11 cellular contexts compared by ENCODE assay signal in the genomic region with DNA sequence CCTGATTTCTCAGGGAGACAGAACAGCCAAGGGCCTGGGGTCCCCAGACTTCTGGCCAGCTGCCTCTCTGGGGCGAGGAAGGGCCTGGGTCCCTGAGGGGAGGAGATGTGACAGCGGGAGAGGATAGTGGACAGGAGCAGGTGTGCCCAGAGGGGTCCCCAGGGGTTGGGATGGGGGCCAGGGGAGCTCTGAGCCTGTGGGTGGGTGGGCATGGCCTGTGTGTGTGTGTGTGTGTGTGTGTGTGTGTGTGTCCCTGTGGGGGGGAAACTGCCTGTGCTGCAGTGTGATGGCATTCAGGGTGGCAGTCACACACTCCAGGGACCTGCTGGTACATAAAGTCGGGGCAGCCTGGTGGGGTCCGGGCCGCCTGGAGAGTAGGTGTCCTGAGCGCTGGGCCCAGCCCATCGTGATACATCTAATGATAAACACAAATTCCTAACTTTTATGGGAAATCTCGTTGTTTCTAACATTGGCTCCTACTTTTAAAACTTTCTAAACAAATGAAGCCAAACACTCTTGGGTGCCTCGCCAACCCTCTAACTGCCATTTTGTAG. TPM values are rescaled to one million over a fixed set of nuclear protein-coding genes. Genes with fewer than 3 reads are reported as not detected.
DNase-seq lines count a peak whose midpoint lies in the region; ATAC-seq and TF ChIP-seq lines count a peak whose summit lies in the region.
"Had no signal": no experiment of that assay in that cellular context is flagged by ENCODE, and none has a peak within 500 bp of the region (broad histone marks: within the 10 kb centered on the region; RNA-seq: fewer than 3 reads in every experiment).

No MANE protein-coding gene starts in this region.

- no peak for DNase-seq in RWPE2 (ENCODE audit: low spot score)
- DNase-seq in colonic mucosa, result peak; percentile 37
- DNase-seq in mesothelial cell of epicardium (ENCODE audit: low spot score in 2 of 2, unreplicated experiment in 2 of 2), result no peak
- DNase-seq in activated T-helper 2 cell treated with anti-CD3 and anti-CD28 coated beads, Interferon-gamma antibody, Interleukin-2, Interleukin-4, amounts not matched to agents 10 μg/mL and 5 μg/mL and 100 μg/mL, durations not matched to agents 14 hours and 24 hours and 36 hours (ENCODE audit: low spot score), result no peak
- DNase-seq in head of caudate nucleus, result no peak
- no peak for DNase-seq in CD8-positive, alpha-beta memory T cell
- DNase-seq: activated CD4-positive, alpha-beta T cell treated with anti-CD3 and anti-CD28 coated beads for 1 hour; activated T-cell treated with anti-CD3 and anti-CD28 coated beads for 4 hours; effector memory CD4-positive, alpha-beta T cell; NCI-H345 had no signal

- H3K27ac ChIP-seq in RWPE2 (ENCODE audit: poor library complexity, severe bottlenecking) (peak overlapping the region; percentile 97), colonic mucosa (peak overlapping the region; percentile 97), temporal lobe (ENCODE audit: low read depth, low read length) (peak overlapping the region; percentile 77)
- no peak overlapping the region for H3K27ac ChIP-seq in CD8-positive, alpha-beta memory T cell (ENCODE audit: low read depth, low read length)

- POLR2A ChIA-PET in CD8-positive, alpha-beta memory T cell (lab: Charles Lee), result interaction anchor here (0.6 kb wide), 1 partner anchor 45 kb away, joined by 3 read pairs; no protein-coding TSS in a partner anchor

- H3K27me3 ChIP-seq in RWPE2 (ENCODE audit: insufficient read depth, poor library complexity, severe bottlenecking), result no peaks in the 10 kb centered on the region
- H3K27me3 ChIP-seq in colonic mucosa, result no peaks in the 10 kb centered on the region
- H3K27me3 ChIP-seq in CD8-positive, alpha-beta memory T cell (ENCODE audit: insufficient read depth, low read length, poor library complexity, severe bottlenecking), result no peaks in the 10 kb centered on the region

- intact Hi-C loops in colonic mucosa (cut with DNase I) (no loop called here), head of caudate nucleus (cut with DNase I) (no loop called here)
- intact Hi-C loops in activated T-helper 2 cell treated with anti-CD3 and anti-CD28 coated beads, Interferon-gamma antibody, Interleukin-2, Interleukin-4, amounts not matched to agents 10 μg/mL and 5 μg/mL and 100 μg/mL, durations not matched to agents 14 hours and 24 hours and 36 hours (cut with micrococcal nuclease), result no loop called here

- H3K4me3 ChIP-seq in RWPE2 (ENCODE audit: severe bottlenecking) (peak overlapping the region; percentile 93), colonic mucosa (peak overlapping the region; percentile 59)
- H3K4me3 ChIP-seq in CD8-positive, alpha-beta memory T cell (ENCODE audit: low read length), result no peak overlapping the region

- H3K4me1 ChIP-seq in RWPE2 (ENCODE audit: insufficient read depth, poor library complexity, severe bottlenecking) (peaks cover 15% of the 10 kb centered on the region), colonic mucosa (peaks cover 8% of the 10 kb centered on the region)
- no peaks in the 10 kb centered on the region for H3K4me1 ChIP-seq in CD8-positive, alpha-beta memory T cell (ENCODE audit: insufficient read depth, low read length)

- peaks cover 62% of the 10 kb centered on the region for H3K36me3 ChIP-seq in RWPE2 (ENCODE audit: low read depth)
- H3K36me3 ChIP-seq in colonic mucosa, result no peaks in the 10 kb centered on the region
- H3K36me3 ChIP-seq in CD8-positive, alpha-beta memory T cell (ENCODE audit: insufficient read depth, low read length), result no peaks in the 10 kb centered on the region

- ATAC-seq in RWPE2 (ENCODE audit: low read depth), result no peak

- peak overlapping the region; percentile 88 for H3K27ac Mint-ChIP-seq in mesothelial cell of epicardium
- no peak overlapping the region for H3K27ac Mint-ChIP-seq in activated T-helper 2 cell treated with anti-CD3 and anti-CD28 coated beads, Interferon-gamma antibody, Interleukin-2, Interleukin-4, amounts not matched to agents 10 μg/mL and 5 μg/mL and 100 μg/mL, durations not matched to agents 14 hours and 24 hours and 36 hours
- peak overlapping the region in 1 of 8 donors; percentile 57 for H3K27ac Mint-ChIP-seq in CD8-positive, alpha-beta memory T cell

- peak overlapping the region; percentile 71 for H3K4me3 Mint-ChIP-seq in mesothelial cell of epicardium
- H3K4me3 Mint-ChIP-seq in activated T-helper 2 cell treated with anti-CD3 and anti-CD28 coated beads, Interferon-gamma antibody, Interleukin-2, Interleukin-4, amounts not matched to agents 10 μg/mL and 5 μg/mL and 100 μg/mL, durations not matched to agents 14 hours and 24 hours and 36 hours (ENCODE audit: low read depth), result no peak overlapping the region
- peak overlapping the region in 2 of 7 donors; percentile 32 to 48 for H3K4me3 Mint-ChIP-seq in CD8-positive, alpha-beta memory T cell

- TF ChIP-seq CTCF in RWPE2 (IDR thresholded peaks at IDR 0.05; ENCODE audit: poor library complexity, severe bottlenecking) (no peak), colonic mucosa (IDR thresholded peaks at IDR 0.05) (no peak), mesothelial cell of epicardium (IDR thresholded peaks at IDR 0.05; ENCODE audit: unreplicated experiment) (no peak)

- H3K4me1 Mint-ChIP-seq in mesothelial cell of epicardium, result peaks cover 15% of the 10 kb centered on the region
- peaks cover 2% of the 10 kb centered on the region for H3K4me1 Mint-ChIP-seq in activated T-helper 2 cell treated with anti-CD3 and anti-CD28 coated beads, Interferon-gamma antibody, Interleukin-2, Interleukin-4, amounts not matched to agents 10 μg/mL and 5 μg/mL and 100 μg/mL, durations not matched to agents 14 hours and 24 hours and 36 hours (ENCODE audit: low read depth)
- H3K4me1 Mint-ChIP-seq in CD8-positive, alpha-beta memory T cell, result peaks cover 4 to 5% (median 4%) of the 10 kb centered on the region in 3 donors

- peaks cover 38% of the 10 kb centered on the region for H3K27me3 Mint-ChIP-seq in mesothelial cell of epicardium (ENCODE audit: low read depth)
- peaks cover 19% of the 10 kb centered on the region for H3K27me3 Mint-ChIP-seq in activated T-helper 2 cell treated with anti-CD3 and anti-CD28 coated beads, Interferon-gamma antibody, Interleukin-2, Interleukin-4, amounts not matched to agents 10 μg/mL and 5 μg/mL and 100 μg/mL, durations not matched to agents 14 hours and 24 hours and 36 hours (ENCODE audit: low read depth)
- peaks cover 0 to 4% of the 10 kb centered on the region in 2 donors for H3K27me3 Mint-ChIP-seq in CD8-positive, alpha-beta memory T cell

- H3K9me3 Mint-ChIP-seq in mesothelial cell of epicardium, result no peaks in the 10 kb centered on the region
- H3K9me3 Mint-ChIP-seq in activated T-helper 2 cell treated with anti-CD3 and anti-CD28 coated beads, Interferon-gamma antibody, Interleukin-2, Interleukin-4, amounts not matched to agents 10 μg/mL and 5 μg/mL and 100 μg/mL, durations not matched to agents 14 hours and 24 hours and 36 hours, result no peaks in the 10 kb centered on the region
- no peaks in the 10 kb centered on the region for H3K9me3 Mint-ChIP-seq in CD8-positive, alpha-beta memory T cell

- H3K36me3 Mint-ChIP-seq in mesothelial cell of epicardium, result peaks cover 6% of the 10 kb centered on the region
- no peaks in the 10 kb centered on the region for H3K36me3 Mint-ChIP-seq in activated T-helper 2 cell treated with anti-CD3 and anti-CD28 coated beads, Interferon-gamma antibody, Interleukin-2, Interleukin-4, amounts not matched to agents 10 μg/mL and 5 μg/mL and 100 μg/mL, durations not matched to agents 14 hours and 24 hours and 36 hours (ENCODE audit: low read depth)
- no peaks in the 10 kb centered on the region for H3K36me3 Mint-ChIP-seq in CD8-positive, alpha-beta memory T cell

- H3K9ac ChIP-seq in colonic mucosa (ENCODE audit: low read depth in 2 of 2, low read length in 2 of 2), result peak overlapping the region; percentile 95 to 99

- no peaks in the 10 kb centered on the region for H3K9me3 ChIP-seq in RWPE2 (ENCODE audit: severe bottlenecking)
- no peaks in the 10 kb centered on the region for H3K9me3 ChIP-seq in colonic mucosa
- no peaks in the 10 kb centered on the region for H3K9me3 ChIP-seq in CD8-positive, alpha-beta memory T cell (ENCODE audit: low read length)

- CTCF ChIA-PET in CD8-positive, alpha-beta memory T cell (lab: Charles Lee), result interaction anchor here (3.5 kb wide), 1 partner anchor 26 kb away, joined by 19 read pairs; no protein-coding TSS in a partner anchor

RNA-seq across cellular contexts. Expression of gene ITGB4, which starts 1.4 kb away (rescaled TPM):
- total RNA-seq in colonic mucosa, result 100 to 1,000 TPM; 267 to 272 TPM
- total RNA-seq in mesothelial cell of epicardium, result 112 to 117 TPM (median 116 TPM) in 3 replicates
- total RNA-seq in temporal lobe, result 3.7 TPM
- total RNA-seq in activated T-helper 2 cell treated with anti-CD3 and anti-CD28 coated beads, Interferon-gamma antibody, Interleukin-2, Interleukin-4, amounts not matched to agents 10 μg/mL and 5 μg/mL and 100 μg/mL, durations not matched to agents 14 hours and 24 hours and 36 hours, result 1.3 and 2.0 TPM in 2 replicates
- 1 to 10 TPM; 1.8 to 2.1 TPM for total RNA-seq in CD8-positive, alpha-beta memory T cell
- polyA plus RNA-seq in CD8-positive, alpha-beta memory T cell, result 1.5 TPM

RNA-seq across cellular contexts. Expression of gene GALK1, which starts 42.4 kb away (rescaled TPM):
- total RNA-seq in colonic mucosa, result 10 to 100 TPM; 21.3 to 23.6 TPM
- total RNA-seq in mesothelial cell of epicardium, result 28.0 to 32.1 TPM (median 30.4 TPM) in 3 replicates
- total RNA-seq in temporal lobe, result 6.4 TPM
- total RNA-seq in activated T-helper 2 cell treated with anti-CD3 and anti-CD28 coated beads, Interferon-gamma antibody, Interleukin-2, Interleukin-4, amounts not matched to agents 10 μg/mL and 5 μg/mL and 100 μg/mL, durations not matched to agents 14 hours and 24 hours and 36 hours, result 55.4 and 63.7 TPM in 2 replicates
- total RNA-seq in CD8-positive, alpha-beta memory T cell, result 10 to 100 TPM; 33.2 to 39.7 TPM
- polyA plus RNA-seq in CD8-positive, alpha-beta memory T cell, result 19.7 TPM

RNA-seq across cellular contexts. Expression of gene SAP30BP, which starts 55.5 kb away (rescaled TPM):
- 10 to 100 TPM; 68.0 to 68.1 TPM for total RNA-seq in colonic mucosa
- 96.0 to 109 TPM (median 106 TPM) in 3 replicates for total RNA-seq in mesothelial cell of epicardium
- total RNA-seq in temporal lobe, result 36.1 TPM
- total RNA-seq in activated T-helper 2 cell treated with anti-CD3 and anti-CD28 coated beads, Interferon-gamma antibody, Interleukin-2, Interleukin-4, amounts not matched to agents 10 μg/mL and 5 μg/mL and 100 μg/mL, durations not matched to agents 14 hours and 24 hours and 36 hours, result 97.6 and 101 TPM in 2 replicates
- 100 to 1,000 TPM in 1 of 2 experiments, 10 to 100 TPM in 1; 98.0 to 111 TPM for total RNA-seq in CD8-positive, alpha-beta memory T cell
- 87.5 TPM for polyA plus RNA-seq in CD8-positive, alpha-beta memory T cell

RNA-seq across cellular contexts. Expression of gene RECQL5, which starts 55.7 kb away (rescaled TPM):
- total RNA-seq in colonic mucosa (10 to 100 TPM; 18.7 to 43.1 TPM), mesothelial cell of epicardium (56.9 to 63.3 TPM (median 62.6 TPM) in 3 replicates), temporal lobe (6.6 TPM)
- 30.8 and 33.3 TPM in 2 replicates for total RNA-seq in activated T-helper 2 cell treated with anti-CD3 and anti-CD28 coated beads, Interferon-gamma antibody, Interleukin-2, Interleukin-4, amounts not matched to agents 10 μg/mL and 5 μg/mL and 100 μg/mL, durations not matched to agents 14 hours and 24 hours and 36 hours
- total RNA-seq in CD8-positive, alpha-beta memory T cell, result 10 to 100 TPM; 28.5 to 30.3 TPM
- polyA plus RNA-seq in CD8-positive, alpha-beta memory T cell, result 16.0 TPM

Comparison
In these comparisons a context has a peak if more than half of its experiments do, and no peak if none do; other contexts are left out.
1. RNA of gene ITGB4, which starts 1.4 kb away (total RNA-seq): 267 to 272 TPM in colonic mucosa and 112 to 117 TPM in mesothelial cell of epicardium; 3.7 TPM in temporal lobe (single experiment), 1.8 to 2.1 TPM in CD8-positive, alpha-beta memory T cell and 1.3 to 2.0 TPM in activated T-helper 2 cell treated with anti-CD3 and anti-CD28 coated beads, Interferon-gamma antibody, Interleukin-2, Interleukin-4, amounts not matched to agents 10 μg/mL and 5 μg/mL and 100 μg/mL, durations not matched to agents 14 hours and 24 hours and 36 hours; every median in the first group is over 10 times any median in the second.